Comparison of ENCODE assay signal across 11 cellular contexts in the genomic region with DNA sequence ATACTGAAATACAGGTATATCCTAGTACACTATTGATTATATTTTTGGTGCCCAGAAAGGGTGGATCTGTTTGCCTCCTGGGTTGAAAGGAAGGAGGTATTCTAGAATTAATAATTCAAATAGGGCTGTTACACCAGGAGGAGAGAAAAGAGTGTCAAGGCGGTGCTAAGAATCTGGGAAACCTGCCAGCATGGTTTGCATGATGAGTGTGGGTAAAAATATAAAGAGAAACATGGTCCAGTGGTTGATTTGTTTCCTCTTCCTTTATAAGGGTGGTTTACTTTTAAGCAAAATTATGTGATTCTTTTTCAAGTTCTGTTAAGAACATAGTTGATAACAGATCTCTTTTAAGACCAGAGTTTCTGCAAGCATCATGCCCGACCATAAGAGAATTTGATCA.
DNase-seq lines count a peak whose midpoint lies in the region; ATAC-seq and TF ChIP-seq lines count a peak whose summit lies in the region.
"Had no signal": no experiment of that assay in that cellular context is flagged by ENCODE, and none has a peak within 500 bp of the region (broad histone marks: within the 10 kb centered on the region; RNA-seq: fewer than 3 reads in every experiment).

No MANE protein-coding gene starts in this region.

- ATAC-seq in GM18861 (IDR thresholded peaks at IDR 0.05; ENCODE audit: unreplicated experiment) (peak; percentile 58), GM19467 (IDR thresholded peaks at IDR 0.05; ENCODE audit: unreplicated experiment) (no peak), HG03460 (IDR thresholded peaks at IDR 0.05; ENCODE audit: unreplicated experiment) (no peak), GM18519 (IDR thresholded peaks at IDR 0.05; ENCODE audit: low FRiP score, unreplicated experiment) (no peak), HG03108 (IDR thresholded peaks at IDR 0.05; ENCODE audit: unreplicated experiment) (no peak)
- ATAC-seq: left lobe of liver had no signal

- no peak for TF ChIP-seq CTCF in fibroblast of the aortic adventitia (IDR thresholded peaks at IDR 0.05; ENCODE audit: insufficient read depth, low read length)

- DNase-seq in AG08395 (ENCODE audit: low spot score) = peak; percentile 24
- DNase-seq in NCI-H446 treated with DMSO at 0.1 percent for 48 hours (lab: John Stamatoyannopoulos, UW) = peak; percentile 100
- DNase-seq in fibroblast of the aortic adventitia (ENCODE audit: low read depth) = peak; percentile 66
- DNase-seq: activated naive CD4-positive, alpha-beta T cell treated with anti-CD3 and anti-CD28 coated beads, Interleukin-2, amount 10 ng/mL, durations not matched to agents 7 days and 5 days; NCI-H82 had no signal

- no peak overlapping the region for H3K4me3 ChIP-seq in fibroblast of the aortic adventitia (ENCODE audit: low read depth, low read length)

Comparison
In these comparisons a context has a peak if more than half of its experiments do, and no peak if none do; other contexts are left out.
1. DNase-seq: peak in every context shown above with its lines; median percentile 100 in NCI-H446 treated with DMSO at 0.1 percent for 48 hours; 66 in fibroblast of the aortic adventitia; 24 in AG08395.